7 cellular contexts compared by ENCODE assay signal in the genomic region with DNA sequence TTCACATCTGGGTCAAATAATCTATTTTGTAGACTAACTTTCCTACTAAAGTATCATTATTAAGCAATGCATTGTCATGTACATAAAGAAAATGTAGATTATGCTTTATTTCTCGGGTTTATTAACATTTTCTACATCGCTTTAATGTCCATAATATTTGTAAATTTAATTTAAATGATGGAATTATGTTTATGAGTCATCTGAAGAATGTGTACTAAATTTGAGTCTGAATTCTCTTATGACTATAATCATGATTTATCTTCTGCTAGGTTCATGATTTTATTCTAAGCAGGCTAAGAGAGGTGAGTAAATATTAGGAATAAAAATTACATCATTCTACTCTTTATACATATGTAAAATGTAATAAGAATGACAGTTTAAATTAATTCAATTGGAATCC.
"Had no signal": no experiment of that assay in that cellular context is flagged by ENCODE, and none has a peak within 500 bp of the region (broad histone marks: within the 10 kb centered on the region; RNA-seq: fewer than 3 reads in every experiment).

No MANE protein-coding gene starts in this region.

- ATAC-seq: GM12878 had no signal

- H3K4me3 ChIP-seq: GM12878 had no signal

- FAIRE-seq: GM12878, GM12891, GM12892, GM18507, GM19239 had no signal

- DNase-seq: GDM1, GF-D8 had no signal
